Comparison of ENCODE assay signal across 1 cellular context in genomic region chr13:51825165-51825592, GRCh38.
TF ChIP-seq lines count a peak whose summit lies in the region.

No MANE protein-coding gene starts in this region.

TF ChIP-seq in HepG2, 621 proteins besides CTCF, POLR2A, EP300 and RAD21:
- no peak for TF ChIP-seq MATR3 (CRISPR knock-in tag; IDR thresholded peaks at IDR 0.05)
- TF ChIP-seq NFRKB (IDR thresholded peaks at IDR 0.05) = no peak
- no peak for TF ChIP-seq MAFK (conservative IDR thresholded peaks at IDR 0.05 in 1 of 2, IDR thresholded peaks at IDR 0.05 in 1 of 2; ENCODE audit: low read length in 2 of 2)
- no peak for TF ChIP-seq BORCS8-MEF2B (CRISPR knock-in tag; IDR thresholded peaks at IDR 0.05)
- TF ChIP-seq ZBTB42 (CRISPR knock-in tag; IDR thresholded peaks at IDR 0.05) = no peak
- no peak for TF ChIP-seq SMAD1 (CRISPR knock-in tag; IDR thresholded peaks at IDR 0.05; ENCODE audit: borderline replicate concordance, low read depth)
- TF ChIP-seq NCOA5 (CRISPR knock-in tag; IDR thresholded peaks at IDR 0.05) = no peak
